Comparison of ENCODE assay signal across 9 cellular contexts in genomic region chr2:157341381-157341780, GRCh38. TPM values are rescaled to one million over a fixed set of nuclear protein-coding genes. Genes with fewer than 3 reads are reported as not detected.
DNase-seq lines count a peak whose midpoint lies in the region; ATAC-seq and TF ChIP-seq lines count a peak whose summit lies in the region.
"Not testable (repeated sequence)": the region's sequence is repeated elsewhere in the genome, so short reads cannot be mapped to it uniquely, and the experiment has no call there.
"Had no signal": no experiment of that assay in that cellular context is flagged by ENCODE, and none has a peak within 500 bp of the region (broad histone marks: within the 10 kb centered on the region; RNA-seq: fewer than 3 reads in every experiment).

No MANE protein-coding gene starts in this region.

- peaks cover 13% of the 10 kb centered on the region for H3K4me1 ChIP-seq in osteoblast (ENCODE audit: insufficient read depth, low read length)

- H3K27ac Mint-ChIP-seq in IgD-negative memory B cell: peak overlapping the region in 2 of 3 donors; percentile 14 to 32
- peak overlapping the region; percentile 5 to 7 for H3K27ac Mint-ChIP-seq in activated naive CD4-positive, alpha-beta T cell treated with anti-CD3 and anti-CD28 coated beads, Interleukin-2, amount 50 U/mL, for 72 hours

- not testable (repeated sequence) for H3K4me3 ChIP-seq in cardiac fibroblast (replicated peaks in 1 of 2; ENCODE audit: low read depth in 2 of 2, low read length in 2 of 2); fibroblast of pulmonary artery (replicated peaks; ENCODE audit: low read depth, low read length); osteoblast (ENCODE audit: insufficient read depth, low read length)

- H3K4me3 Mint-ChIP-seq in IgD-negative memory B cell: not testable (repeated sequence)

- ATAC-seq in activated naive CD4-positive, alpha-beta T cell treated with anti-CD3 and anti-CD28 coated beads, Interleukin-2, amount 50 U/mL, for 72 hours: not testable (repeated sequence)

- not testable (repeated sequence) for H4K20me1 ChIP-seq in osteoblast (ENCODE audit: insufficient read depth, low read length)

- not testable (repeated sequence) for TF ChIP-seq CTCF in cardiac fibroblast (IDR thresholded peaks at IDR 0.05; ENCODE audit: low read depth, low read length); fibroblast of pulmonary artery (IDR thresholded peaks at IDR 0.05; ENCODE audit: low read length, missing control alignments); osteoblast (IDR thresholded peaks at IDR 0.05; ENCODE audit: extremely low read depth, low read depth, low read length)

- not testable (repeated sequence) for H3K79me2 ChIP-seq in osteoblast (ENCODE audit: insufficient read depth, low read length)

- not testable (repeated sequence) for H2AFZ ChIP-seq in osteoblast (ENCODE audit: low read length)

- H3K4me1 Mint-ChIP-seq in IgD-negative memory B cell: not testable (repeated sequence)

- H3K27me3 ChIP-seq in osteoblast (ENCODE audit: insufficient read depth, low read length): not testable (repeated sequence)

- H3K27ac ChIP-seq in osteoblast (ENCODE audit: low read depth, low read length): peak overlapping the region; percentile 50

- not testable (repeated sequence) for H3K27me3 Mint-ChIP-seq in IgD-negative memory B cell

- peaks cover 8 to 33% (median 24%) of the 10 kb centered on the region in 3 donors for H3K9me3 Mint-ChIP-seq in IgD-negative memory B cell
- H3K9me3 Mint-ChIP-seq in activated naive CD4-positive, alpha-beta T cell treated with anti-CD3 and anti-CD28 coated beads, Interleukin-2, amount 50 U/mL, for 72 hours: peaks cover 35 to 47% of the 10 kb centered on the region in 2 donors

- not testable (repeated sequence) for H3K4me2 ChIP-seq in osteoblast (ENCODE audit: insufficient read depth, low read length)

- H3K36me3 Mint-ChIP-seq in IgD-negative memory B cell: peaks cover 39% of the 10 kb centered on the region
- peaks cover 47 to 54% of the 10 kb centered on the region in 2 donors for H3K36me3 Mint-ChIP-seq in activated naive CD4-positive, alpha-beta T cell treated with anti-CD3 and anti-CD28 coated beads, Interleukin-2, amount 50 U/mL, for 72 hours

- H3K36me3 ChIP-seq in osteoblast (ENCODE audit: insufficient read depth, low read length): not testable (repeated sequence)

- peak; percentile 56 for DNase-seq in GM04503 (ENCODE audit: low read depth)
- DNase-seq in activated naive CD4-positive, alpha-beta T cell treated with anti-CD3 and anti-CD28 coated beads, Interleukin-2, amount 50 U/mL, for 72 hours (ENCODE audit: low spot score in 2 of 2); osteoblast (ENCODE audit: insufficient read length, low spot score, missing footprints): not testable (repeated sequence)
- peak; percentile 10 to 14 for DNase-seq in cardiac fibroblast (ENCODE audit: low read depth in 2 of 2)
- peak; percentile 28 for DNase-seq in fibroblast of pulmonary artery (ENCODE audit: low read depth)

- H3K9me3 ChIP-seq in osteoblast (ENCODE audit: low read depth, low read length): not testable (repeated sequence)

RNA-seq across cellular contexts. Expression of gene ERMN, which starts 15.8 kb away (rescaled TPM):
- 0.08 TPM for polyA plus RNA-seq in IgD-negative memory B cell
- 1 to 10 TPM; 1.6 to 2.7 TPM for total RNA-seq in activated naive CD4-positive, alpha-beta T cell treated with anti-CD3 and anti-CD28 coated beads, Interleukin-2, amount 50 U/mL, for 72 hours
- 1.4 and 2.7 TPM in 2 replicates for total RNA-seq in osteoblast
- polyA plus RNA-seq: A549; AG04450; CD4-positive, CD25-positive, alpha-beta regulatory T cell had no signal
